In genomic region chr1:148264374-148265276, GRCh38 we compare ENCODE assay signal across 8 cellular contexts.
DNase-seq lines count a peak whose midpoint lies in the region; ATAC-seq, FAIRE-seq and TF ChIP-seq lines count a peak whose summit lies in the region.

No MANE protein-coding gene starts in this region.

- no peak for FAIRE-seq in small intestine (lab: Jason Lieb, UNC)

- peaks cover 0 to 1% of the 10 kb centered on the region in 2 donors for H3K36me3 ChIP-seq in small intestine (ENCODE audit: control insufficient read depth in 2 of 2, insufficient read depth in 2 of 2, low read length in 2 of 2)

- TF ChIP-seq CTCF in WTC11 (IDR thresholded peaks at IDR 0.05) = no peak

- ATAC-seq in WTC11 = peak; percentile 75
- ATAC-seq in stimulated activated naive B cell treated with anti-CD40 and anti-IgM and Interleukin-4, amounts not matched to agents 10 μg/mL and 1 μg/mL and 100 μg/mL, for 72 hours (replicated peaks) = no peak

- peak overlapping the region; percentile 84 for H3K4me3 Mint-ChIP-seq in activated CD4-positive, alpha-beta T cell treated with anti-CD3 and anti-CD28 coated beads, Interleukin-2, amount 10 ng/mL, durations not matched to agents 7 days and 5 days
- H3K4me3 Mint-ChIP-seq in WTC11 = peak overlapping the region; percentile 84
- H3K4me3 Mint-ChIP-seq in stimulated activated naive B cell treated with anti-CD40 and anti-IgM and Interleukin-4, amounts not matched to agents 10 μg/mL and 1 μg/mL and 100 μg/mL, for 72 hours = peak overlapping the region; percentile 32 to 93

- intact Hi-C loops in posterior vena cava (cut with DNase I) = no loop called here

- H3K27ac Mint-ChIP-seq in activated CD4-positive, alpha-beta T cell treated with anti-CD3 and anti-CD28 coated beads, Interleukin-2, amount 10 ng/mL, durations not matched to agents 7 days and 5 days = no peak overlapping the region
- H3K27ac Mint-ChIP-seq in WTC11 = peak overlapping the region; percentile 100
- no peak overlapping the region for H3K27ac Mint-ChIP-seq in stimulated activated naive B cell treated with anti-CD40 and anti-IgM and Interleukin-4, amounts not matched to agents 10 μg/mL and 1 μg/mL and 100 μg/mL, for 72 hours

- H3K4me3 ChIP-seq in small intestine (ENCODE audit: low read depth in 1 of 2, low read length in 2 of 2) = no peak overlapping the region

- H3K9me3 Mint-ChIP-seq in activated CD4-positive, alpha-beta T cell treated with anti-CD3 and anti-CD28 coated beads, Interleukin-2, amount 10 ng/mL, durations not matched to agents 7 days and 5 days = no peaks in the 10 kb centered on the region
- no peaks in the 10 kb centered on the region for H3K9me3 Mint-ChIP-seq in WTC11
- no peaks in the 10 kb centered on the region for H3K9me3 Mint-ChIP-seq in stimulated activated naive B cell treated with anti-CD40 and anti-IgM and Interleukin-4, amounts not matched to agents 10 μg/mL and 1 μg/mL and 100 μg/mL, for 72 hours

- POLR2A ChIA-PET in activated CD4-positive, alpha-beta T cell treated with anti-CD3 and anti-CD28 coated beads, Interleukin-2, amount 10 ng/mL, durations not matched to agents 7 days and 5 days (lab: Charles Lee) = no interaction called here
- POLR2A ChIA-PET in WTC11 (lab: Charles Lee) = interaction anchor here (1.0 to 1.5 kb wide), 3 partner anchors 39 to 124 kb away, joined by 3 to 5 read pairs (median 4); no protein-coding TSS in a partner anchor

- no peaks in the 10 kb centered on the region for H3K4me1 ChIP-seq in small intestine (ENCODE audit: control insufficient read depth in 2 of 2, insufficient read depth in 1 of 2, low read depth in 1 of 2, low read length in 1 of 2)

- CTCF ChIA-PET in activated CD4-positive, alpha-beta T cell treated with anti-CD3 and anti-CD28 coated beads, Interleukin-2, amount 10 ng/mL, durations not matched to agents 7 days and 5 days (lab: Charles Lee) = interaction anchor here (0.6 kb wide), 1 partner anchor 1114 kb away, joined by 3 read pairs; no protein-coding TSS in a partner anchor
- CTCF ChIA-PET in WTC11 (lab: Charles Lee) = interaction anchor here (1.0 kb wide), 1 partner anchor 54 kb away, joined by 8 read pairs; no protein-coding TSS in a partner anchor

- peaks cover 20% of the 10 kb centered on the region for H3K4me1 Mint-ChIP-seq in activated CD4-positive, alpha-beta T cell treated with anti-CD3 and anti-CD28 coated beads, Interleukin-2, amount 10 ng/mL, durations not matched to agents 7 days and 5 days
- H3K4me1 Mint-ChIP-seq in WTC11 = peaks cover 31% of the 10 kb centered on the region
- H3K4me1 Mint-ChIP-seq in stimulated activated naive B cell treated with anti-CD40 and anti-IgM and Interleukin-4, amounts not matched to agents 10 μg/mL and 1 μg/mL and 100 μg/mL, for 72 hours = peaks cover 11 to 12% of the 10 kb centered on the region in 2 donors

- DNase-seq in activated CD4-positive, alpha-beta T cell treated with anti-CD3 and anti-CD28 coated beads, Interleukin-2, amount 10 ng/mL, durations not matched to agents 7 days and 5 days = no peak
- no peak for DNase-seq in activated CD4-positive, alpha-beta T cell treated with anti-CD3 and anti-CD28 coated beads for 1 hour
- peak; percentile 83 for DNase-seq in WTC11 (ENCODE audit: low spot score)
- peak; percentile 24 for DNase-seq in globus pallidus (ENCODE audit: low spot score)
- no peak for DNase-seq in stimulated activated naive B cell treated with anti-CD40 and anti-IgM and Interleukin-4, amounts not matched to agents 10 μg/mL and 1 μg/mL and 100 μg/mL, for 72 hours
- no peak for DNase-seq in small intestine
- no peak for DNase-seq in posterior vena cava (ENCODE audit: low spot score)
- no peak for DNase-seq in NCI-H128 (lab: John Stamatoyannopoulos, UW; ENCODE audit: unreplicated experiment)

- peaks cover 0 to 2% of the 10 kb centered on the region in 2 donors for H3K27me3 ChIP-seq in small intestine (ENCODE audit: control insufficient read depth in 2 of 2, insufficient read depth in 2 of 2, low read length in 2 of 2)

- 30 to 48% (median 34%) methylated on average over 29 of the region's 29 CpGs for WGBS in small intestine, 3 donors

- H3K9me3 ChIP-seq in small intestine (ENCODE audit: control insufficient read depth, low read depth) = no peaks in the 10 kb centered on the region

- no peak overlapping the region for H3K27ac ChIP-seq in small intestine (ENCODE audit: low read depth in 1 of 2, low read length in 1 of 2)

- H3K27me3 Mint-ChIP-seq in activated CD4-positive, alpha-beta T cell treated with anti-CD3 and anti-CD28 coated beads, Interleukin-2, amount 10 ng/mL, durations not matched to agents 7 days and 5 days = peaks cover 26% of the 10 kb centered on the region
- H3K27me3 Mint-ChIP-seq in WTC11 (ENCODE audit: low read depth) = peaks cover 4% of the 10 kb centered on the region; the same call in 1 of the 2 replicates
- peaks cover 0 to 6% of the 10 kb centered on the region in 2 donors for H3K27me3 Mint-ChIP-seq in stimulated activated naive B cell treated with anti-CD40 and anti-IgM and Interleukin-4, amounts not matched to agents 10 μg/mL and 1 μg/mL and 100 μg/mL, for 72 hours

- no peaks in the 10 kb centered on the region for H3K36me3 Mint-ChIP-seq in activated CD4-positive, alpha-beta T cell treated with anti-CD3 and anti-CD28 coated beads, Interleukin-2, amount 10 ng/mL, durations not matched to agents 7 days and 5 days (ENCODE audit: low read depth)
- no peaks in the 10 kb centered on the region for H3K36me3 Mint-ChIP-seq in WTC11
- peaks cover 2 to 7% of the 10 kb centered on the region in 2 donors for H3K36me3 Mint-ChIP-seq in stimulated activated naive B cell treated with anti-CD40 and anti-IgM and Interleukin-4, amounts not matched to agents 10 μg/mL and 1 μg/mL and 100 μg/mL, for 72 hours

TF ChIP-seq in WTC11, 78 proteins besides CTCF, POLR2A, EP300 and RAD21 (continues in another document):
- TF ChIP-seq ZNF121 (CRISPR knock-in tag; IDR thresholded peaks at IDR 0.05) (no peak), TP53 (CRISPR knock-in tag; IDR thresholded peaks at IDR 0.05) (no peak), ZNF423 (CRISPR knock-in tag; IDR thresholded peaks at IDR 0.05) (peak; percentile 44), OVOL2 (CRISPR knock-in tag; IDR thresholded peaks at IDR 0.05; ENCODE audit: borderline replicate concordance) (no peak), CBFB (CRISPR knock-in tag; IDR thresholded peaks at IDR 0.05; ENCODE audit: low read depth) (no peak), GTF2I (CRISPR knock-in tag; conservative IDR thresholded peaks at IDR 0.05) (no peak), MYBL2 (CRISPR knock-in tag; IDR thresholded peaks at IDR 0.05) (no peak), SP1 (CRISPR knock-in tag; conservative IDR thresholded peaks at IDR 0.05) (0 out of 2 replicates have a peak, but pooled peaks have one; percentile 18), NFE2L1 (CRISPR knock-in tag; IDR thresholded peaks at IDR 0.05) (peak; percentile 97), EMX1 (CRISPR knock-in tag; IDR thresholded peaks at IDR 0.05) (0 out of 2 replicates have a peak, but pooled peaks have one; percentile 56)
- TF ChIP-seq, protein P1, sequence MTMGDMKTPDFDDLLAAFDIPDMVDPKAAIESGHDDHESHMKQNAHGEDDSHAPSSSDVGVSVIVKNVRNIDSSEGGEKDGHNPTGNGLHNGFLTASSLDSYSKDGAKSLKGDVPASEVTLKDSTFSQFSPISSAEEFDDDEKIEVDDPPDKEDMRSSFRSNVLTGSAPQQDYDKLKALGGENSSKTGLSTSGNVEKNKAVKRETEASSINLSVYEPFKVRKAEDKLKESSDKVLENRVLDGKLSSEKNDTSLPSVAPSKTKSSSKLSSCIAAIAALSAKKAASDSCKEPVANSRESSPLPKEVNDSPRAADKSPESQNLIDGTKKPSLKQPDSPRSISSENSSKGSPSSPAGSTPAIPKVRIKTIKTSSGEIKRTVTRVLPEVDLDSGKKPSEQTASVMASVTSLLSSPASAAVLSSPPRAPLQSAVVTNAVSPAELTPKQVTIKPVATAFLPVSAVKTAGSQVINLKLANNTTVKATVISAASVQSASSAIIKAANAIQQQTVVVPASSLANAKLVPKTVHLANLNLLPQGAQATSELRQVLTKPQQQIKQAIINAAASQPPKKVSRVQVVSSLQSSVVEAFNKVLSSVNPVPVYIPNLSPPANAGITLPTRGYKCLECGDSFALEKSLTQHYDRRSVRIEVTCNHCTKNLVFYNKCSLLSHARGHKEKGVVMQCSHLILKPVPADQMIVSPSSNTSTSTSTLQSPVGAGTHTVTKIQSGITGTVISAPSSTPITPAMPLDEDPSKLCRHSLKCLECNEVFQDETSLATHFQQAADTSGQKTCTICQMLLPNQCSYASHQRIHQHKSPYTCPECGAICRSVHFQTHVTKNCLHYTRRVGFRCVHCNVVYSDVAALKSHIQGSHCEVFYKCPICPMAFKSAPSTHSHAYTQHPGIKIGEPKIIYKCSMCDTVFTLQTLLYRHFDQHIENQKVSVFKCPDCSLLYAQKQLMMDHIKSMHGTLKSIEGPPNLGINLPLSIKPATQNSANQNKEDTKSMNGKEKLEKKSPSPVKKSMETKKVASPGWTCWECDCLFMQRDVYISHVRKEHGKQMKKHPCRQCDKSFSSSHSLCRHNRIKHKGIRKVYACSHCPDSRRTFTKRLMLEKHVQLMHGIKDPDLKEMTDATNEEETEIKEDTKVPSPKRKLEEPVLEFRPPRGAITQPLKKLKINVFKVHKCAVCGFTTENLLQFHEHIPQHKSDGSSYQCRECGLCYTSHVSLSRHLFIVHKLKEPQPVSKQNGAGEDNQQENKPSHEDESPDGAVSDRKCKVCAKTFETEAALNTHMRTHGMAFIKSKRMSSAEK (CRISPR knock-in tag; IDR thresholded peaks at IDR 0.05; ENCODE audit: borderline replicate concordance) = 0 out of 2 replicates have a peak, but pooled peaks have one; percentile 67
- TF ChIP-seq, protein P2, sequence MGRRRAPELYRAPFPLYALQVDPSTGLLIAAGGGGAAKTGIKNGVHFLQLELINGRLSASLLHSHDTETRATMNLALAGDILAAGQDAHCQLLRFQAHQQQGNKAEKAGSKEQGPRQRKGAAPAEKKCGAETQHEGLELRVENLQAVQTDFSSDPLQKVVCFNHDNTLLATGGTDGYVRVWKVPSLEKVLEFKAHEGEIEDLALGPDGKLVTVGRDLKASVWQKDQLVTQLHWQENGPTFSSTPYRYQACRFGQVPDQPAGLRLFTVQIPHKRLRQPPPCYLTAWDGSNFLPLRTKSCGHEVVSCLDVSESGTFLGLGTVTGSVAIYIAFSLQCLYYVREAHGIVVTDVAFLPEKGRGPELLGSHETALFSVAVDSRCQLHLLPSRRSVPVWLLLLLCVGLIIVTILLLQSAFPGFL (CRISPR knock-in tag; IDR thresholded peaks at IDR 0.05; ENCODE audit: borderline replicate concordance) = no peak

Comparison
In these comparisons a context has a peak if more than half of its experiments do, and no peak if none do; other contexts are left out.
1. DNase-seq: peak in WTC11 (single experiment) and globus pallidus (single experiment); none in activated CD4-positive, alpha-beta T cell treated with anti-CD3 and anti-CD28 coated beads, Interleukin-2, amount 10 ng/mL, durations not matched to agents 7 days and 5 days (single experiment), activated CD4-positive, alpha-beta T cell treated with anti-CD3 and anti-CD28 coated beads for 1 hour (single experiment), stimulated activated naive B cell treated with anti-CD40 and anti-IgM and Interleukin-4, amounts not matched to agents 10 μg/mL and 1 μg/mL and 100 μg/mL, for 72 hours (single experiment), small intestine (single experiment), posterior vena cava (single experiment) and NCI-H128 (single experiment).
2. Peak in every context shown above with its lines, with median percentiles within 50 percentile points of each other: H3K4me3 Mint-ChIP-seq.